ENCODE assay signal across 8 cellular contexts in the genomic region with DNA sequence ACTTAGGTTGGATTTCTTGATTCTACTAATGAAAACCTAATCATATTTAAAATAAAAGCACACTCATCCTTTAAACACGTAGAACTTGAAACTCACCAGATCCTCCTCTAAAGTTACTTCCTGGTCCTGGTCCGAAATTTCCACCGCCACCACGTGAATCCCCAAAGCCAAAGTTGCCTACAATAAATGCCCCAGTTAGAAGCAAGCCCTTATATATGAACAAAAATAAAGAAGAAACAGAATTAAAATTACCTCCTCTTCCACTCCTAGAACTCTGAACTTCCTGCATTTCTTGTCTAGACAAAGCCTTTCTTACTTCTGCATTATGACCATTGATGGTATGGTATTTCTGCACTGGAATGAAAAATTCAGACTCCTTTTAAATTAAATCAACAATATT. TPM values are rescaled to one million over a fixed set of nuclear protein-coding genes. Genes with fewer than 3 reads are reported as not detected.
A peak's percentile ranks its signal among the peaks of the same experiment; 100 is the strongest.
DNase-seq lines count a peak whose midpoint lies in the region; ATAC-seq, FAIRE-seq and TF ChIP-seq lines count a peak whose summit lies in the region.

No MANE protein-coding gene starts in this region.

- no peak overlapping the region for H3K27ac ChIP-seq in CD8-positive, alpha-beta memory T cell (ENCODE audit: low read depth, low read length)
- no peak overlapping the region for H3K27ac ChIP-seq in kidney (ENCODE audit: low read depth in 2 of 2, low read length in 2 of 2)

- peak overlapping the region; percentile 99 for H3K9ac ChIP-seq in Loucy (ENCODE audit: low read depth, low read length, poor library complexity, severe bottlenecking)
- peak overlapping the region in 1 of 2 donors; percentile 43 for H3K9ac ChIP-seq in kidney (ENCODE audit: low read length in 2 of 2)

- POLR2A ChIA-PET in CD8-positive, alpha-beta memory T cell (lab: Charles Lee): interaction anchor here (0.7 to 6.1 kb wide), 6 partner anchors 8 to 105 kb away, joined by 3 to 55 read pairs (median 10); a partner anchor contains a TSS

- H3K36me3 ChIP-seq in CD8-positive, alpha-beta memory T cell (ENCODE audit: insufficient read depth, low read length): peaks cover 72% of the 10 kb centered on the region
- H3K36me3 ChIP-seq in Loucy (ENCODE audit: insufficient read depth, low read length) (peaks cover 80% of the 10 kb centered on the region), kidney (ENCODE audit: control insufficient read depth in 1 of 2, insufficient read depth in 2 of 2, low read length in 2 of 2) (peaks cover 32 to 57% of the 10 kb centered on the region in 2 donors)

- peaks cover 3% of the 10 kb centered on the region for H3F3A ChIP-seq in Loucy (ENCODE audit: low read depth)

- peaks cover 48 to 94% (median 60%) of the 10 kb centered on the region in 3 donors for H3K36me3 Mint-ChIP-seq in CD8-positive, alpha-beta memory T cell
- peaks cover 98% of the 10 kb centered on the region for H3K36me3 Mint-ChIP-seq in central memory CD8-positive, alpha-beta T cell (ENCODE audit: insufficient read depth)
- peaks cover 81% of the 10 kb centered on the region for H3K36me3 Mint-ChIP-seq in natural killer cell

- no peaks in the 10 kb centered on the region for H3K27me3 ChIP-seq in CD8-positive, alpha-beta memory T cell (ENCODE audit: insufficient read depth, low read length, poor library complexity, severe bottlenecking)
- peaks cover 21% of the 10 kb centered on the region for H3K27me3 ChIP-seq in Loucy (ENCODE audit: insufficient read depth, low read length, poor library complexity, severe bottlenecking)

- H3K4me3 Mint-ChIP-seq in CD8-positive, alpha-beta memory T cell: peak overlapping the region; percentile 77 to 99 (median 82)
- peak overlapping the region; percentile 100 for H3K4me3 Mint-ChIP-seq in central memory CD8-positive, alpha-beta T cell
- peak overlapping the region; percentile 83 for H3K4me3 Mint-ChIP-seq in natural killer cell

- no peaks in the 10 kb centered on the region for H3K9me3 ChIP-seq in CD8-positive, alpha-beta memory T cell (ENCODE audit: low read length)
- H3K9me3 ChIP-seq in Loucy (ENCODE audit: insufficient read depth, low read depth, low read length) (no peaks in the 10 kb centered on the region), kidney (ENCODE audit: control insufficient read depth in 1 of 2, low read length in 2 of 2) (no peaks in the 10 kb centered on the region)

- H3K9me2 ChIP-seq in Loucy (replicated peaks; ENCODE audit: low read depth, low read length): no peaks in the 10 kb centered on the region

- intact Hi-C loops in natural killer cell (cut with micrococcal nuclease): loop anchor here (5.0 kb wide), 1 partner anchor 966 kb away; no protein-coding TSS in a partner anchor
- intact Hi-C loops in kidney (cut with DNase I): no loop called here

- FAIRE-seq in kidney (lab: Jason Lieb, UNC): no peak

- no peak overlapping the region for H2AFZ ChIP-seq in Loucy (ENCODE audit: low read length)

- no peak for DNase-seq in CD8-positive, alpha-beta memory T cell
- DNase-seq in central memory CD8-positive, alpha-beta T cell (ENCODE audit: low spot score in 2 of 2): no peak
- DNase-seq in natural killer cell (no peak), kidney (no peak), cerebellar cortex (ENCODE audit: low spot score) (no peak)

- no peak for TF ChIP-seq CTCF in Loucy (conservative IDR thresholded peaks at IDR 0.05; ENCODE audit: low read length)
- no peak for TF ChIP-seq CTCF in natural killer cell (IDR thresholded peaks at IDR 0.05)
- no peak for TF ChIP-seq CTCF in kidney (IDR thresholded peaks at IDR 0.05; ENCODE audit: borderline replicate concordance, extremely low read depth, insufficient read depth)

- peaks cover 93% of the 10 kb centered on the region for H3K79me2 ChIP-seq in Loucy (ENCODE audit: insufficient read depth, low read length)

- no peak for ATAC-seq in central memory CD8-positive, alpha-beta T cell (replicated peaks; ENCODE audit: extremely low read depth, poor library complexity, severe bottlenecking)
- no peak for ATAC-seq in natural killer cell
- no peak for ATAC-seq in GM18907 (IDR thresholded peaks at IDR 0.05; ENCODE audit: unreplicated experiment)
- ATAC-seq in HG03159 (IDR thresholded peaks at IDR 0.05; ENCODE audit: unreplicated experiment): no peak

- CTCF ChIA-PET in CD8-positive, alpha-beta memory T cell (lab: Charles Lee): interaction anchor here (1.6 to 10.1 kb wide), 5 partner anchors 45 to 117 kb away, joined by 7 to 94 read pairs (median 31); a partner anchor contains a TSS

- peak overlapping the region; percentile 63 to 94 (median 81) for H3K27ac Mint-ChIP-seq in CD8-positive, alpha-beta memory T cell
- H3K27ac Mint-ChIP-seq in central memory CD8-positive, alpha-beta T cell (ENCODE audit: low read depth): peak overlapping the region; percentile 92
- H3K27ac Mint-ChIP-seq in natural killer cell: peak overlapping the region; percentile 100

- H3K4me2 ChIP-seq in Loucy (ENCODE audit: low read depth, low read length, poor library complexity, severe bottlenecking): peak overlapping the region; percentile 96

- H3K4me1 Mint-ChIP-seq in CD8-positive, alpha-beta memory T cell: peaks cover 64 to 72% (median 68%) of the 10 kb centered on the region in 3 donors
- H3K4me1 Mint-ChIP-seq in central memory CD8-positive, alpha-beta T cell: peaks cover 79% of the 10 kb centered on the region
- H3K4me1 Mint-ChIP-seq in natural killer cell: peaks cover 92% of the 10 kb centered on the region in 2 donors

- peaks cover 90% of the 10 kb centered on the region for H4K20me1 ChIP-seq in Loucy (ENCODE audit: insufficient read depth, low read length, poor library complexity, severe bottlenecking)

- peak overlapping the region; percentile 50 for H3K4me3 ChIP-seq in CD8-positive, alpha-beta memory T cell (ENCODE audit: low read length)
- peak overlapping the region; percentile 93 for H3K4me3 ChIP-seq in Loucy (ENCODE audit: low read length, poor library complexity, severe bottlenecking)
- H3K4me3 ChIP-seq in kidney (ENCODE audit: low read length in 2 of 2): peak overlapping the region in 1 of 2 donors; percentile 19

- peaks cover 0 to 5% (median 0%) of the 10 kb centered on the region in 5 donors for H3K9me3 Mint-ChIP-seq in CD8-positive, alpha-beta memory T cell
- no peaks in the 10 kb centered on the region for H3K9me3 Mint-ChIP-seq in central memory CD8-positive, alpha-beta T cell
- no peaks in the 10 kb centered on the region for H3K9me3 Mint-ChIP-seq in natural killer cell

- peaks cover 62% of the 10 kb centered on the region for H3K4me1 ChIP-seq in CD8-positive, alpha-beta memory T cell (ENCODE audit: insufficient read depth, low read length)
- H3K4me1 ChIP-seq in Loucy (ENCODE audit: insufficient read depth, low read length, poor library complexity, severe bottlenecking) (peaks cover 57% of the 10 kb centered on the region), kidney (ENCODE audit: control insufficient read depth in 1 of 2, insufficient read depth in 1 of 2, low read depth in 1 of 2, low read length in 2 of 2) (peaks cover 20 to 26% of the 10 kb centered on the region in 2 donors)

- H3K27me3 Mint-ChIP-seq in CD8-positive, alpha-beta memory T cell: peaks cover 0 to 14% of the 10 kb centered on the region in 2 donors
- no peaks in the 10 kb centered on the region for H3K27me3 Mint-ChIP-seq in central memory CD8-positive, alpha-beta T cell
- H3K27me3 Mint-ChIP-seq in natural killer cell (ENCODE audit: low read depth in 2 of 2): peaks cover 2 to 5% of the 10 kb centered on the region in 2 donors

RNA-seq across cellular contexts. Expression of a gene that starts 4.2 kb away (rescaled TPM):
- total RNA-seq in CD8-positive, alpha-beta memory T cell: 100 to 1,000 TPM; 950 to 966 TPM
- 742 TPM for polyA plus RNA-seq in CD8-positive, alpha-beta memory T cell
- total RNA-seq in natural killer cell: 100 to 1,000 TPM; 473 to 627 (median 585) TPM
- total RNA-seq in kidney: 433 TPM
- 397 TPM for polyA plus RNA-seq in kidney (ENCODE audit: insufficient read depth, low read depth, low replicate concordance)

RNA-seq across cellular contexts. Expression of a gene that starts 5.2 kb away (rescaled TPM):
- total RNA-seq in CD8-positive, alpha-beta memory T cell: 100 to 1,000 TPM; 293 to 296 TPM
- polyA plus RNA-seq in CD8-positive, alpha-beta memory T cell: 107 TPM
- total RNA-seq in natural killer cell: 100 to 1,000 TPM; 103 to 126 (median 109) TPM
- total RNA-seq in kidney: 120 TPM
- 92.4 TPM for polyA plus RNA-seq in kidney (ENCODE audit: insufficient read depth, low read depth, low replicate concordance)

RNA-seq across cellular contexts. Expression of a gene that starts 44.3 kb away (rescaled TPM):
- 10 to 100 TPM; 43.5 to 47.4 TPM for total RNA-seq in CD8-positive, alpha-beta memory T cell
- 6.5 TPM for polyA plus RNA-seq in CD8-positive, alpha-beta memory T cell
- total RNA-seq in natural killer cell (1 to 10 TPM in 1 of 3 donors, under 1 TPM in 2; 0.68 to 2.0 (median 1.00) TPM), kidney (12.5 TPM)
- polyA plus RNA-seq in kidney (ENCODE audit: insufficient read depth, low read depth, low replicate concordance): 5.2 TPM
